ENCODE assay signal across 22 cellular contexts in genomic region chr3:184760337-184761119, GRCh38. TPM values are rescaled to one million over a fixed set of nuclear protein-coding genes. Genes with fewer than 3 reads are reported as not detected.
DNase-seq lines count a peak whose midpoint lies in the region; ATAC-seq and TF ChIP-seq lines count a peak whose summit lies in the region.
"Had no signal": no experiment of that assay in that cellular context is flagged by ENCODE, and none has a peak within 500 bp of the region (broad histone marks: within the 10 kb centered on the region; RNA-seq: fewer than 3 reads in every experiment).

No MANE protein-coding gene starts in this region.

- H3K4me3 ChIP-seq in SK-N-SH (ENCODE audit: low read depth in 2 of 2, low read length in 1 of 2) (no peak overlapping the region), mesendoderm (ENCODE audit: low read length) (no peak overlapping the region), aorta (ENCODE audit: low read length in 2 of 2) (no peak overlapping the region)
- H3K4me3 ChIP-seq: heart left ventricle, PC-9, transverse colon had no signal

- no peak overlapping the region for H3K4me3 Mint-ChIP-seq in dendritic cell treated with granulocyte-macrophage colony-stimulating factor and Interleukin-4, amounts not matched to agents 40 ng/mL and 50 ng/mL, for 4 days
- H3K4me3 Mint-ChIP-seq: activated naive CD8-positive, alpha-beta T cell treated with anti-CD3 and anti-CD28 coated beads, Interleukin-2, amount 10 ng/mL, durations not matched to agents 7 days and 5 days; HFFc6; stimulated activated naive CD8-positive, alpha-beta T cell treated with anti-CD3 and anti-CD28 coated beads, Interleukin-15, amount 100 ng/mL, for 72 hours had no signal

- H3K9ac ChIP-seq in SK-N-SH (no peak overlapping the region), mesendoderm (ENCODE audit: low read length) (peak overlapping the region; percentile 5)

- no peak overlapping the region for H4K8ac ChIP-seq in mesendoderm (ENCODE audit: low read depth, low read length)

- ATAC-seq in SK-N-SH treated with all-trans-retinoic acid at 6 μM for 48 hours: peak; percentile 17; the same call in 2 of the 3 replicates
- no peak for ATAC-seq in aorta (ENCODE audit: low FRiP score)
- ATAC-seq in GM21360 (IDR thresholded peaks at IDR 0.05; ENCODE audit: unreplicated experiment): no peak
- ATAC-seq: stimulated activated naive CD8-positive, alpha-beta T cell treated with anti-CD3 and anti-CD28 coated beads, Interleukin-15, amount 100 ng/mL, for 72 hours had no signal

- CTCF ChIA-PET in SK-N-SH (lab: Yijun Ruan, JAX): interaction anchor here (2.9 to 3.0 kb wide), 2 partner anchors 17 to 199 kb away, joined by 10 to 14 read pairs; partner anchors contain the start of gene EPHB3

- H4K5ac ChIP-seq in mesendoderm (ENCODE audit: low read length): no peak overlapping the region

- peak overlapping the region; percentile 6 for H2AK5ac ChIP-seq in mesendoderm (ENCODE audit: low read length)

- H3K36me3 ChIP-seq in SK-N-SH (replicated peaks in 1 of 2; ENCODE audit: control insufficient read depth in 1 of 2, insufficient read depth in 2 of 2, low read length in 1 of 2) (no peaks in the 10 kb centered on the region), mesendoderm (ENCODE audit: control insufficient read depth, insufficient read depth, low read length) (no peaks in the 10 kb centered on the region), aorta (ENCODE audit: control insufficient read depth in 1 of 2, insufficient read depth in 2 of 2, low read length in 1 of 2) (no peaks in the 10 kb centered on the region)
- H3K36me3 ChIP-seq: BE2C, brain microvascular endothelial cell, heart left ventricle, transverse colon had no signal

- H3K4me1 ChIP-seq in SK-N-SH (ENCODE audit: control insufficient read depth in 1 of 2, insufficient read depth in 2 of 2, low read depth in 1 of 2, low read length in 1 of 2): peaks cover 0 to 2% of the 10 kb centered on the region in 2 experiments; a peak in 1 of 4 replicates
- H3K4me1 ChIP-seq in mesendoderm (ENCODE audit: control insufficient read depth, low read depth, low read length): peaks cover 23% of the 10 kb centered on the region
- H3K4me1 ChIP-seq in aorta (ENCODE audit: control insufficient read depth in 1 of 2, insufficient read depth in 2 of 2, low read length in 2 of 2): no peaks in the 10 kb centered on the region

- intact Hi-C loops in dendritic cell treated with granulocyte-macrophage colony-stimulating factor and Interleukin-4, amounts not matched to agents 40 ng/mL and 50 ng/mL, for 4 days (cut with micrococcal nuclease): no loop called here
- intact Hi-C loops in aorta (cut with DNase I): no loop called here

- no peak overlapping the region for H3K27ac ChIP-seq in SK-N-SH (ENCODE audit: low read depth in 2 of 2, low read length in 1 of 2)
- no peak overlapping the region for H3K27ac ChIP-seq in mesendoderm (ENCODE audit: low read depth, low read length)
- H3K27ac ChIP-seq in aorta (ENCODE audit: low read depth in 1 of 2, low read length in 2 of 2): no peak overlapping the region
- H3K27ac ChIP-seq: brain microvascular endothelial cell, heart left ventricle, PC-9, transverse colon had no signal

- peaks cover 8% of the 10 kb centered on the region for H3K27me3 Mint-ChIP-seq in dendritic cell treated with granulocyte-macrophage colony-stimulating factor and Interleukin-4, amounts not matched to agents 40 ng/mL and 50 ng/mL, for 4 days

- no peaks in the 10 kb centered on the region for H4K20me1 ChIP-seq in SK-N-SH (ENCODE audit: insufficient read depth)

- no peak for DNase-seq in SK-N-SH
- no peak for DNase-seq in mesendoderm
- peak; percentile 12 to 56 for DNase-seq in aorta
- no peak for DNase-seq in NOMO-1 treated with dmso at 0.1 percent for 144 hours (lab: John Stamatoyannopoulos, UW; ENCODE audit: unreplicated experiment)
- no peak for DNase-seq in NCI-H146 treated with DMSO at 0.1 percent for 48 hours (lab: John Stamatoyannopoulos, UW; ENCODE audit: unreplicated experiment)
- DNase-seq: 8988T; activated CD4-positive, alpha-beta T cell treated with anti-CD3 and anti-CD28 coated beads, Interleukin-2, amount 50 U/mL, for 1 hour; activated CD8-positive, alpha-beta memory T cell treated with anti-CD3 and anti-CD28 coated beads, Interleukin-2, amount 50 U/mL, for 4 hours; activated naive CD8-positive, alpha-beta T cell treated with anti-CD3 and anti-CD28 coated beads, Interleukin-2, amount 10 ng/mL, durations not matched to agents 7 days and 5 days; cortex of kidney; HFFc6; NCI-H2081 treated with DMSO at 0.1 percent for 48 hours; PC-9; stimulated activated CD4-positive, alpha-beta T cell treated with anti-CD3 and anti-CD28 coated beads, Interleukin-4, amount 100 ng/mL, for 4 hours; stimulated activated naive CD8-positive, alpha-beta T cell treated with anti-CD3 and anti-CD28 coated beads, Interleukin-15, amount 100 ng/mL, for 72 hours; transverse colon had no signal

- H3K56ac ChIP-seq in mesendoderm (ENCODE audit: low read length): peak overlapping the region; percentile 88

- H3K9me3 Mint-ChIP-seq in dendritic cell treated with granulocyte-macrophage colony-stimulating factor and Interleukin-4, amounts not matched to agents 40 ng/mL and 50 ng/mL, for 4 days: no peaks in the 10 kb centered on the region
- H3K9me3 Mint-ChIP-seq: activated naive CD8-positive, alpha-beta T cell treated with anti-CD3 and anti-CD28 coated beads, Interleukin-2, amount 10 ng/mL, durations not matched to agents 7 days and 5 days; HFFc6; stimulated activated naive CD8-positive, alpha-beta T cell treated with anti-CD3 and anti-CD28 coated beads, Interleukin-15, amount 100 ng/mL, for 72 hours had no signal

- no peak overlapping the region for H3K4ac ChIP-seq in mesendoderm (ENCODE audit: low read depth, low read length)

- peak overlapping the region; percentile 75 for H3K27ac Mint-ChIP-seq in dendritic cell treated with granulocyte-macrophage colony-stimulating factor and Interleukin-4, amounts not matched to agents 40 ng/mL and 50 ng/mL, for 4 days
- H3K27ac Mint-ChIP-seq: activated naive CD8-positive, alpha-beta T cell treated with anti-CD3 and anti-CD28 coated beads, Interleukin-2, amount 10 ng/mL, durations not matched to agents 7 days and 5 days; HFFc6 had no signal

- no peaks in the 10 kb centered on the region for H3K79me1 ChIP-seq in mesendoderm (ENCODE audit: low read length)

- H2BK15ac ChIP-seq in mesendoderm (replicated peaks; ENCODE audit: low read depth): no peak overlapping the region

- no peaks in the 10 kb centered on the region for H3K9me2 ChIP-seq in SK-N-SH

- H3K23ac ChIP-seq in mesendoderm (ENCODE audit: low read length): peak overlapping the region; percentile 48

- no peak overlapping the region for H3K18ac ChIP-seq in mesendoderm (ENCODE audit: low read length)

- H3K4me1 Mint-ChIP-seq in dendritic cell treated with granulocyte-macrophage colony-stimulating factor and Interleukin-4, amounts not matched to agents 40 ng/mL and 50 ng/mL, for 4 days (ENCODE audit: low read depth): peaks cover 90% of the 10 kb centered on the region
- H3K4me1 Mint-ChIP-seq: activated naive CD8-positive, alpha-beta T cell treated with anti-CD3 and anti-CD28 coated beads, Interleukin-2, amount 10 ng/mL, durations not matched to agents 7 days and 5 days; stimulated activated naive CD8-positive, alpha-beta T cell treated with anti-CD3 and anti-CD28 coated beads, Interleukin-15, amount 100 ng/mL, for 72 hours had no signal

- H3K36me3 Mint-ChIP-seq in dendritic cell treated with granulocyte-macrophage colony-stimulating factor and Interleukin-4, amounts not matched to agents 40 ng/mL and 50 ng/mL, for 4 days (ENCODE audit: low read depth): no peaks in the 10 kb centered on the region
- H3K36me3 Mint-ChIP-seq: activated naive CD8-positive, alpha-beta T cell treated with anti-CD3 and anti-CD28 coated beads, Interleukin-2, amount 10 ng/mL, durations not matched to agents 7 days and 5 days had no signal

- H3K79me2 ChIP-seq in SK-N-SH (ENCODE audit: insufficient read depth) (no peaks in the 10 kb centered on the region), mesendoderm (ENCODE audit: control insufficient read depth, insufficient read depth, low read length) (no peaks in the 10 kb centered on the region)

- H3K27me3 ChIP-seq in SK-N-SH (ENCODE audit: insufficient read depth) (no peaks in the 10 kb centered on the region), mesendoderm (ENCODE audit: insufficient read depth, low read length, poor library complexity) (no peaks in the 10 kb centered on the region), aorta (ENCODE audit: control insufficient read depth in 1 of 2, insufficient read depth in 2 of 2, low read length in 1 of 2) (no peaks in the 10 kb centered on the region)
- H3K27me3 ChIP-seq: BE2C, brain microvascular endothelial cell, heart left ventricle, transverse colon had no signal

- H3K9me3 ChIP-seq in SK-N-SH (no peaks in the 10 kb centered on the region), aorta (ENCODE audit: control insufficient read depth, low read length) (no peaks in the 10 kb centered on the region)
- H3K9me3 ChIP-seq: BE2C, heart left ventricle, transverse colon had no signal

- H3F3A ChIP-seq in SK-N-SH (replicated peaks; ENCODE audit: insufficient read depth): no peaks in the 10 kb centered on the region

- no peak overlapping the region for H2AFZ ChIP-seq in SK-N-SH (ENCODE audit: low read depth)
- H2AFZ ChIP-seq: PC-9 had no signal

- no peak for TF ChIP-seq EP300 in SK-N-SH (IDR thresholded peaks at IDR 0.05; ENCODE audit: borderline replicate concordance in 1 of 2, low read depth in 1 of 2, low read length in 1 of 2)

- H2BK5ac ChIP-seq in mesendoderm (ENCODE audit: low read length): peak overlapping the region; percentile 35

- POLR2A ChIA-PET in SK-N-SH (lab: Yijun Ruan, JAX): no interaction called here

- no peak for TF ChIP-seq RAD21 in SK-N-SH (IDR thresholded peaks at IDR 0.05; ENCODE audit: low read length)

- WGBS in SK-N-SH (ENCODE audit: low lambda C conversion rate): 79% methylated on average over 8 of the region's 9 CpGs
- WGBS in mesendoderm (ENCODE audit: extremely low coverage, insufficient coverage, low lambda C conversion rate): no CpG with 5 or more reads among the region's 9 CpGs
- WGBS in aorta, 2 donors: 73 to 74% methylated on average over 9 of the region's 9 CpGs

- no peak overlapping the region for H2BK120ac ChIP-seq in mesendoderm (ENCODE audit: low read depth, low read length)

- H3K4me2 ChIP-seq in SK-N-SH: no peak overlapping the region
- no peak overlapping the region for H3K4me2 ChIP-seq in mesendoderm (ENCODE audit: low read length)
- H3K4me2 ChIP-seq: PC-9 had no signal

- TF ChIP-seq CTCF in SK-N-SH (IDR thresholded peaks at IDR 0.05): no peak

RNA-seq across cellular contexts. Expression of gene MAGEF1, which starts 48.7 kb away (rescaled TPM):
- polyA plus RNA-seq in SK-N-SH (2012; rRNA removed): 38.1 and 45.2 TPM in 2 replicates
- 52.0 and 54.8 TPM in 2 replicates for polyA plus RNA-seq in SK-N-SH (2012; cell fraction: cytosol; rRNA removed)
- 17.9 and 18.3 TPM in 2 replicates for polyA plus RNA-seq in SK-N-SH (2012; cell fraction: nucleus; rRNA removed)
- polyA plus RNA-seq in mesendoderm (2013, experiment 1 of 2): 39.9 TPM
- 40.8 TPM for polyA plus RNA-seq in mesendoderm (2013, experiment 2 of 2)
- 10 to 100 TPM; 22.9 to 23.4 TPM for total RNA-seq in aorta
- polyA plus RNA-seq in aorta: 10 to 100 TPM; 17.9 to 34.2 TPM

RNA-seq across cellular contexts. Expression of gene VPS8, which starts 51.4 kb away (rescaled TPM):
- 12.8 and 15.9 TPM in 2 replicates for polyA plus RNA-seq in SK-N-SH (2012; rRNA removed)
- polyA plus RNA-seq in SK-N-SH (2012; cell fraction: cytosol; rRNA removed): 11.0 and 11.7 TPM in 2 replicates
- polyA plus RNA-seq in SK-N-SH (2012; cell fraction: nucleus; rRNA removed): 25.7 and 55.8 TPM in 2 replicates
- polyA plus RNA-seq in mesendoderm (2013, experiment 1 of 2): 11.8 TPM
- polyA plus RNA-seq in mesendoderm (2013, experiment 2 of 2): 10.6 TPM
- total RNA-seq in aorta: 100 to 1,000 TPM in 1 of 2 donors, 10 to 100 TPM in 1; 57.9 to 108 TPM
- polyA plus RNA-seq in aorta: 10 to 100 TPM in 1 of 2 donors, 1 to 10 TPM in 1; 6.8 to 18.1 TPM

Comparison
In these comparisons a context has a peak if more than half of its experiments do, and no peak if none do; other contexts are left out.
1. DNase-seq: peak in aorta (2 of 2); none in SK-N-SH (single experiment), mesendoderm (single experiment), NOMO-1 treated with dmso at 0.1 percent for 144 hours (single experiment) and NCI-H146 treated with DMSO at 0.1 percent for 48 hours (single experiment).